ENCODE assay signal across 1 cellular context in genomic region chr6:36743032-36743431, GRCh38.
TF ChIP-seq lines count a peak whose summit lies in the region.

No MANE protein-coding gene starts in this region.

TF ChIP-seq in HepG2, 621 proteins besides CTCF, POLR2A, EP300 and RAD21:
- TF ChIP-seq BHLHE40 (IDR thresholded peaks at IDR 0.05; ENCODE audit: low read length) (0 out of 2 replicates have a peak, but pooled peaks have one; percentile 9), ZNF281 (CRISPR knock-in tag; IDR thresholded peaks at IDR 0.05; ENCODE audit: borderline replicate concordance) (0 out of 2 replicates have a peak, but pooled peaks have one; percentile 18), ZBTB43 (CRISPR knock-in tag; conservative IDR thresholded peaks at IDR 0.05) (no peak), ZNF512B (CRISPR knock-in tag; IDR thresholded peaks at IDR 0.05; ENCODE audit: borderline replicate concordance) (no peak)
